ENCODE assay signal across 1 cellular context in genomic region chr3:63814300-63814699, GRCh38.
TF ChIP-seq lines count a peak whose summit lies in the region.

No MANE protein-coding gene starts in this region.

TF ChIP-seq in GM12878, 131 proteins besides CTCF, POLR2A, EP300 and RAD21:
- TF ChIP-seq BMI1 (IDR thresholded peaks at IDR 0.05; ENCODE audit: borderline replicate concordance) (peak; percentile 52; the same call in 1 of the 2 replicates), CHD2 (IDR thresholded peaks at IDR 0.05; ENCODE audit: borderline replicate concordance, low read depth, low read length) (no peak), GABPA (IDR thresholded peaks at IDR 0.05; ENCODE audit: low read depth) (no peak), PBX3 (IDR thresholded peaks at IDR 0.05; ENCODE audit: insufficient replicate concordance, low read depth, low read length) (no peak), SUZ12 (IDR thresholded peaks at IDR 0.05; ENCODE audit: unreplicated experiment) (no peak)
